ENCODE assay signal across 19 cellular contexts in the genomic region with DNA sequence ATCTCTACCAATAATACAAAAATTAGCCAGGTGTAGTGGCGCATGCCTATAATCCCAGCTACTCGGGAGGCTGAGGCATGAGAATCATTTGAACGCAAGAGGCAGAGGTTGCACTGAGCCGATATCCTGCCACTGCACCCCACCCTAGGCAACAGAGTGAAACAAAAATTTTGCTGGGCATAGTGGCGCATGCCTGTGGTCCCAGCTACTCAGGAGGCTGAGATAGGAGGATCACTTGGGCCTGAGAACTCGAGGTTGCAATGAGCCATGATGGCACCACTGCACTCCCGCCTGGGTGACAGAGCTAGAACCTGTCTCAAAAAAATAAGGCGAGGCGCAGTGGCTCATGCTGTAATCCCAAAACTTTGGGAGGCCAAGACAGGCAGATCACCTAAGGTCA.
"Had no signal": no experiment of that assay in that cellular context is flagged by ENCODE, and none has a peak within 500 bp of the region (broad histone marks: within the 10 kb centered on the region; RNA-seq: fewer than 3 reads in every experiment).

No MANE protein-coding gene starts in this region.

- H3K27ac ChIP-seq: coronary artery, dorsolateral prefrontal cortex, esophagus muscularis mucosa, foreskin keratinocyte, heart right ventricle, left lung, lower lobe of right lung had no signal

- H3K4me3 Mint-ChIP-seq: mesothelial cell of epicardium, naive B cell had no signal

- H3K9me3 ChIP-seq: esophagus muscularis mucosa, heart right ventricle, left lung, lower lobe of right lung, mucosa of descending colon had no signal

- ATAC-seq: foreskin keratinocyte, heart right ventricle, left cardiac atrium, left lung, left ventricle myocardium superior, lower lobe of right lung, mucosa of descending colon had no signal

- H3K36me3 ChIP-seq: esophagus muscularis mucosa, left lung, lower lobe of right lung had no signal

- DNase-seq: dermis blood vessel endothelial cell; dorsolateral prefrontal cortex; effector CD4-positive, alpha-beta T cell; effector memory CD4-positive, alpha-beta T cell; foreskin keratinocyte; glutamatergic neuron; head of caudate nucleus; heart right ventricle; hippocampal formation; left cardiac atrium; left ventricle myocardium superior; lower lobe of right lung; mesendoderm; mucosa of descending colon; naive B cell had no signal

- H3K4me1 ChIP-seq: foreskin keratinocyte had no signal

- H3K27me3 Mint-ChIP-seq: naive B cell had no signal

- H3K4me3 ChIP-seq: coronary artery, dorsolateral prefrontal cortex, esophagus muscularis mucosa, heart right ventricle, left lung, lower lobe of right lung, mucosa of descending colon had no signal

- H3K36me3 Mint-ChIP-seq: naive B cell had no signal

- H3K27me3 ChIP-seq: dorsolateral prefrontal cortex, esophagus muscularis mucosa, foreskin keratinocyte, heart right ventricle, left lung had no signal
